20 cellular contexts compared by ENCODE assay signal in genomic region chr20:32600681-32601237, GRCh38.
"Had no signal": no experiment of that assay in that cellular context is flagged by ENCODE, and none has a peak within 500 bp of the region (broad histone marks: within the 10 kb centered on the region; RNA-seq: fewer than 3 reads in every experiment).

No MANE protein-coding gene starts in this region.

- H3K9me3 ChIP-seq: ascending aorta, gastrocnemius medialis, left ventricle myocardium inferior, prostate gland, sigmoid colon, spleen, testis, upper lobe of right lung had no signal

- H3K4me2 ChIP-seq: neural progenitor cell had no signal

- H3K4me3 ChIP-seq: ascending aorta, gastrocnemius medialis, left ventricle myocardium inferior, neural progenitor cell, prostate gland, sigmoid colon, spleen, testis, upper lobe of right lung had no signal

- DNase-seq: activated CD4-positive, alpha-beta T cell treated with anti-CD3 and anti-CD28 coated beads, Interleukin-2, amount 10 ng/mL, durations not matched to agents 24 days and 14 days; activated CD8-positive, alpha-beta T cell treated with anti-CD3 and anti-CD28 coated beads, Interleukin-2, amount 10 ng/mL, durations not matched to agents 7 days and 5 days; activated naive CD4-positive, alpha-beta T cell treated with anti-CD3 and anti-CD28 coated beads, Interleukin-2, amount 50 U/mL, for 16 hours; activated T-cell treated with anti-CD3 and anti-CD28 coated beads, Interleukin-2, amount 50 U/mL, for 24 hours; effector memory CD8-positive, alpha-beta T cell; gastrocnemius medialis; head of caudate nucleus; kidney glomerular epithelial cell; left ventricle myocardium inferior; sigmoid colon; spleen; stimulated activated CD4-positive, alpha-beta T cell treated with anti-CD3 and anti-CD28 coated beads, Interleukin-4, amount 100 ng/mL, for 4 hours; T1000; testis; upper lobe of right lung had no signal

- H3K4me1 ChIP-seq: ascending aorta, gastrocnemius medialis, left ventricle myocardium inferior, prostate gland, sigmoid colon, upper lobe of right lung had no signal

- H3K4me3 Mint-ChIP-seq: activated CD4-positive, alpha-beta T cell treated with anti-CD3 and anti-CD28 coated beads, Interleukin-2, amount 10 ng/mL, durations not matched to agents 24 days and 14 days; activated CD8-positive, alpha-beta T cell treated with anti-CD3 and anti-CD28 coated beads, Interleukin-2, amount 10 ng/mL, durations not matched to agents 7 days and 5 days; activated T-cell treated with anti-CD3 and anti-CD28 coated beads, Interleukin-2, amount 50 U/mL, for 24 hours; effector memory CD8-positive, alpha-beta T cell; neural progenitor cell; stimulated activated memory B cell treated with anti-CD40 and anti-IgM and Interleukin-4, amounts not matched to agents 10 μg/mL and 1 μg/mL and 100 μg/mL, for 72 hours had no signal

- ATAC-seq: activated CD8-positive, alpha-beta T cell treated with anti-CD3 and anti-CD28 coated beads, Interleukin-2, amount 10 ng/mL, durations not matched to agents 7 days and 5 days; effector memory CD8-positive, alpha-beta T cell; gastrocnemius medialis; stimulated activated memory B cell treated with anti-CD40 and anti-IgM and Interleukin-4, amounts not matched to agents 10 μg/mL and 1 μg/mL and 100 μg/mL, for 72 hours; upper lobe of right lung had no signal

- H3K27ac ChIP-seq: ascending aorta, gastrocnemius medialis, left ventricle myocardium inferior, neural progenitor cell, prostate gland, sigmoid colon, spleen, testis, upper lobe of right lung had no signal

- H3K27ac Mint-ChIP-seq: activated CD4-positive, alpha-beta T cell treated with anti-CD3 and anti-CD28 coated beads, Interleukin-2, amount 10 ng/mL, durations not matched to agents 24 days and 14 days; activated CD8-positive, alpha-beta T cell treated with anti-CD3 and anti-CD28 coated beads, Interleukin-2, amount 10 ng/mL, durations not matched to agents 7 days and 5 days; activated T-cell treated with anti-CD3 and anti-CD28 coated beads, Interleukin-2, amount 50 U/mL, for 24 hours; activated T-helper 2 cell treated with anti-CD3 and anti-CD28 coated beads, Interferon-gamma antibody, Interleukin-2, Interleukin-4, amounts not matched to agents 10 μg/mL and 5 μg/mL and 100 μg/mL, durations not matched to agents 14 hours and 24 hours and 36 hours; effector memory CD8-positive, alpha-beta T cell; neural progenitor cell; stimulated activated memory B cell treated with anti-CD40 and anti-IgM and Interleukin-4, amounts not matched to agents 10 μg/mL and 1 μg/mL and 100 μg/mL, for 72 hours had no signal

- H3K9me3 Mint-ChIP-seq: activated CD4-positive, alpha-beta T cell treated with anti-CD3 and anti-CD28 coated beads, Interleukin-2, amount 10 ng/mL, durations not matched to agents 24 days and 14 days; activated T-cell treated with anti-CD3 and anti-CD28 coated beads, Interleukin-2, amount 50 U/mL, for 24 hours; activated T-helper 2 cell treated with anti-CD3 and anti-CD28 coated beads, Interferon-gamma antibody, Interleukin-2, Interleukin-4, amounts not matched to agents 10 μg/mL and 5 μg/mL and 100 μg/mL, durations not matched to agents 14 hours and 24 hours and 36 hours; effector memory CD8-positive, alpha-beta T cell; neural progenitor cell; stimulated activated memory B cell treated with anti-CD40 and anti-IgM and Interleukin-4, amounts not matched to agents 10 μg/mL and 1 μg/mL and 100 μg/mL, for 72 hours had no signal

- H3K9ac ChIP-seq: neural progenitor cell had no signal

- H3K27me3 Mint-ChIP-seq: activated T-cell treated with anti-CD3 and anti-CD28 coated beads, Interleukin-2, amount 50 U/mL, for 24 hours; effector memory CD8-positive, alpha-beta T cell; stimulated activated memory B cell treated with anti-CD40 and anti-IgM and Interleukin-4, amounts not matched to agents 10 μg/mL and 1 μg/mL and 100 μg/mL, for 72 hours had no signal

- H3K36me3 Mint-ChIP-seq: neural progenitor cell; stimulated activated memory B cell treated with anti-CD40 and anti-IgM and Interleukin-4, amounts not matched to agents 10 μg/mL and 1 μg/mL and 100 μg/mL, for 72 hours had no signal

- H3K36me3 ChIP-seq: ascending aorta, gastrocnemius medialis, left ventricle myocardium inferior, neural progenitor cell, prostate gland, sigmoid colon, spleen, upper lobe of right lung had no signal

- H2AFZ ChIP-seq: neural progenitor cell had no signal

- H3K27me3 ChIP-seq: ascending aorta, gastrocnemius medialis, neural progenitor cell, testis, upper lobe of right lung had no signal
